32 cellular contexts compared by ENCODE assay signal in the genomic region with DNA sequence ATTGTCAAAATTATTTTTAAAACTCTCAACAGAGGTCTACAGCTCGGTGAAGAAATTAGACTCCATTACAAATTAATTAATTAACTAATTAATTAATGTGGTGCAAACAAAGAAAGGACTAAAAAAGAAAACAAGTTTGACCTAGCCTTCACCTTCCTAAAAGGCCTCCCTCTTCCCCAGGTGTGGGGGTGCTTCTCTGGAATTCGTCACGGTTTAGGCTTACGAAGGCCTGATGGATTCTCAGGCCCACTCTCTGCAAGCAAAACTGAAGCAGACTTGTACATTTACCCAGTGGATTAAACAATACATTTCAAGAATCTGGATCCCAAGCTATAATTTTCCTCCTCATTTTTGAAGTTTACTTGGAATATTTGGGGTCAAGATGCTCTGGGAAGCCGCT.
"Had no signal": no experiment of that assay in that cellular context is flagged by ENCODE, and none has a peak within 500 bp of the region (broad histone marks: within the 10 kb centered on the region; RNA-seq: fewer than 3 reads in every experiment).

No MANE protein-coding gene starts in this region.

- H3K4me3 ChIP-seq: esophagus muscularis mucosa, heart left ventricle, lower lobe of right lung, ovary, prostate gland, upper lobe of left lung, vagina had no signal

- H3K36me3 ChIP-seq: esophagus muscularis mucosa, heart left ventricle, lower lobe of right lung, ovary, prostate gland, upper lobe of left lung, vagina, WERI-Rb-1 had no signal

- H3K4me3 Mint-ChIP-seq: activated CD4-positive, alpha-beta memory T cell treated with anti-CD3 and anti-CD28 coated beads for 36 hours; activated CD4-positive, alpha-beta T cell treated with anti-CD3 and anti-CD28 coated beads, Interleukin-2, amount 10 ng/mL, durations not matched to agents 24 days and 14 days; activated naive CD4-positive, alpha-beta T cell treated with anti-CD3 and anti-CD28 coated beads, Interleukin-2, amount 10 ng/mL, durations not matched to agents 7 days and 5 days; activated T-cell treated with anti-CD3 and anti-CD28 coated beads, Interleukin-2, amount 50 U/mL, for 24 hours; dendritic cell treated with granulocyte-macrophage colony-stimulating factor and Interleukin-4, amounts not matched to agents 40 ng/mL and 50 ng/mL, for 4 days; naive B cell; nephron progenitor cell; stimulated activated memory B cell treated with anti-CD40 and anti-IgM and Interleukin-4, amounts not matched to agents 10 μg/mL and 1 μg/mL and 100 μg/mL, for 72 hours; stimulated activated naive CD8-positive, alpha-beta T cell treated with anti-CD3 and anti-CD28 coated beads, Interleukin-15, amount 100 ng/mL, for 72 hours; T-helper 17 cell had no signal

- H3K9me3 ChIP-seq: esophagus muscularis mucosa, heart left ventricle, lower lobe of right lung, ovary, prostate gland, upper lobe of left lung, vagina had no signal

- DNase-seq: activated CD4-positive, alpha-beta memory T cell treated with anti-CD3 and anti-CD28 coated beads for 36 hours; activated CD4-positive, alpha-beta T cell treated with anti-CD3 and anti-CD28 coated beads, Interleukin-2, amount 10 ng/mL, durations not matched to agents 24 days and 14 days; activated CD4-positive, CD25-positive, alpha-beta regulatory T cell treated with anti-CD3 and anti-CD28 coated beads, Interleukin-2, amount 50 U/mL, for 72 hours; activated CD8-positive, alpha-beta memory T cell treated with anti-CD3 and anti-CD28 coated beads, Interleukin-2, amount 50 U/mL, for 4 hours; activated gamma-delta T cell; activated naive CD4-positive, alpha-beta T cell treated with anti-CD3 and anti-CD28 coated beads, Interleukin-2, amount 10 ng/mL, durations not matched to agents 7 days and 5 days; activated T-cell treated with anti-CD3 and anti-CD28 coated beads, Interleukin-2, amount 50 U/mL, for 24 hours; amniotic stem cell; brain microvascular endothelial cell; central memory CD4-positive, alpha-beta T cell; foreskin keratinocyte; heart left ventricle; hypothalamus; lower lobe of right lung; naive B cell; nephron progenitor cell; ovary; retina; small intestine; stimulated activated CD4-positive, alpha-beta T cell treated with anti-CD3 and anti-CD28 coated beads, Interleukin-4, amount 100 ng/mL, for 4 hours; stimulated activated CD8-positive, alpha-beta memory T cell treated with anti-CD3 and anti-CD28 coated beads, Interleukin-4, amount 100 ng/mL, for 48 hours; stimulated activated naive CD8-positive, alpha-beta T cell treated with anti-CD3 and anti-CD28 coated beads, Interleukin-15, amount 100 ng/mL, for 72 hours; substantia nigra; T-helper 17 cell; T1000; upper lobe of left lung; WERI-Rb-1 had no signal

- H3K27me3 ChIP-seq: brain microvascular endothelial cell, esophagus muscularis mucosa, foreskin keratinocyte, heart left ventricle, ovary, upper lobe of left lung, vagina had no signal

- H3K4me1 ChIP-seq: prostate gland had no signal

- H3K4me1 Mint-ChIP-seq: activated CD4-positive, alpha-beta T cell treated with anti-CD3 and anti-CD28 coated beads, Interleukin-2, amount 10 ng/mL, durations not matched to agents 24 days and 14 days; activated naive CD4-positive, alpha-beta T cell treated with anti-CD3 and anti-CD28 coated beads, Interleukin-2, amount 10 ng/mL, durations not matched to agents 7 days and 5 days; naive B cell; stimulated activated memory B cell treated with anti-CD40 and anti-IgM and Interleukin-4, amounts not matched to agents 10 μg/mL and 1 μg/mL and 100 μg/mL, for 72 hours; stimulated activated naive CD8-positive, alpha-beta T cell treated with anti-CD3 and anti-CD28 coated beads, Interleukin-15, amount 100 ng/mL, for 72 hours had no signal

- H3K27ac Mint-ChIP-seq: activated CD4-positive, alpha-beta memory T cell treated with anti-CD3 and anti-CD28 coated beads for 36 hours; activated CD4-positive, alpha-beta T cell treated with anti-CD3 and anti-CD28 coated beads, Interleukin-2, amount 10 ng/mL, durations not matched to agents 24 days and 14 days; activated naive CD4-positive, alpha-beta T cell treated with anti-CD3 and anti-CD28 coated beads, Interleukin-2, amount 10 ng/mL, durations not matched to agents 7 days and 5 days; activated T-cell treated with anti-CD3 and anti-CD28 coated beads, Interleukin-2, amount 50 U/mL, for 24 hours; dendritic cell treated with granulocyte-macrophage colony-stimulating factor and Interleukin-4, amounts not matched to agents 40 ng/mL and 50 ng/mL, for 4 days; naive B cell; stimulated activated memory B cell treated with anti-CD40 and anti-IgM and Interleukin-4, amounts not matched to agents 10 μg/mL and 1 μg/mL and 100 μg/mL, for 72 hours; stimulated activated naive CD8-positive, alpha-beta T cell treated with anti-CD3 and anti-CD28 coated beads, Interleukin-15, amount 100 ng/mL, for 72 hours; T-helper 17 cell had no signal

- H3K9me3 Mint-ChIP-seq: activated CD4-positive, alpha-beta memory T cell treated with anti-CD3 and anti-CD28 coated beads for 36 hours; activated CD4-positive, alpha-beta T cell treated with anti-CD3 and anti-CD28 coated beads, Interleukin-2, amount 10 ng/mL, durations not matched to agents 24 days and 14 days; activated naive CD4-positive, alpha-beta T cell treated with anti-CD3 and anti-CD28 coated beads, Interleukin-2, amount 10 ng/mL, durations not matched to agents 7 days and 5 days; activated T-cell treated with anti-CD3 and anti-CD28 coated beads, Interleukin-2, amount 50 U/mL, for 24 hours; dendritic cell treated with granulocyte-macrophage colony-stimulating factor and Interleukin-4, amounts not matched to agents 40 ng/mL and 50 ng/mL, for 4 days; nephron progenitor cell; stimulated activated memory B cell treated with anti-CD40 and anti-IgM and Interleukin-4, amounts not matched to agents 10 μg/mL and 1 μg/mL and 100 μg/mL, for 72 hours; stimulated activated naive CD8-positive, alpha-beta T cell treated with anti-CD3 and anti-CD28 coated beads, Interleukin-15, amount 100 ng/mL, for 72 hours had no signal

- H3K27ac ChIP-seq: brain microvascular endothelial cell, esophagus muscularis mucosa, foreskin keratinocyte, heart left ventricle, lower lobe of right lung, ovary, prostate gland, upper lobe of left lung, vagina, WERI-Rb-1 had no signal

- H3K36me3 Mint-ChIP-seq: activated CD4-positive, alpha-beta memory T cell treated with anti-CD3 and anti-CD28 coated beads for 36 hours; activated naive CD4-positive, alpha-beta T cell treated with anti-CD3 and anti-CD28 coated beads, Interleukin-2, amount 10 ng/mL, durations not matched to agents 7 days and 5 days; naive B cell; stimulated activated memory B cell treated with anti-CD40 and anti-IgM and Interleukin-4, amounts not matched to agents 10 μg/mL and 1 μg/mL and 100 μg/mL, for 72 hours had no signal
